In genomic region chr11:64803846-64804345, GRCh38 we compare ENCODE assay signal across 1 cellular context.
TF ChIP-seq lines count a peak whose summit lies in the region.

No MANE protein-coding gene starts in this region.

TF ChIP-seq in HEK293, 187 proteins besides CTCF, POLR2A, EP300 and RAD21 (continued from another document):
- TF ChIP-seq ZNF280C (tag by site-specific recombination; IDR thresholded peaks at IDR 0.05) (no peak), ZNF558 (tag by site-specific recombination; IDR thresholded peaks at IDR 0.05) (no peak), TCF7L2 (IDR thresholded peaks at IDR 0.05; ENCODE audit: borderline replicate concordance, low read depth, low read length) (no peak)
